In the genomic region with DNA sequence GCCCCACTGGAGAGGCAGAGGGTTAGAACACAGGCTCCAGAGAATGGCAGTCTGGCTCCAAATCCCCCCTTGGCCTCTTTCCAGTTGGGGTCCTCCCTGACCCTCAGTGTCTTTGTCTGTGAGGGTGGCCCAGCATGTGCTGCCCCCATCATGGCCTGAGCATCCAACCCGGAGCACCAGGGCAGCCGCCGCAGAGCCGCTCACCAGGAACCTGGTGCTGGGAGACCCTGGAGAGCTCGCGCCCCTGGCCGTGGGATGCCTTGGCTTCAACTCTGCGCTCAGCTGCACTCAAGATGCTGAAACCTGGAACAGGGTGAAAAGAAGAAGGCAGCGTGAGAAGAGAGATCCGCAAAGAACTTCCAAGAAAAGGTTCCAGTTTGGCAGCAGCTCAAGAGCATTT, we compare ENCODE assay signal across 1 cellular context.
TF ChIP-seq lines count a peak whose summit lies in the region.

No MANE protein-coding gene starts in this region.

TF ChIP-seq in H1, 55 proteins besides CTCF, POLR2A, EP300 and RAD21:
- no peak for TF ChIP-seq EGR1 (IDR thresholded peaks at IDR 0.05; ENCODE audit: borderline replicate concordance, low read depth, low read length)
- TF ChIP-seq BACH1 (IDR thresholded peaks at IDR 0.05; ENCODE audit: low read length): no peak
- no peak for TF ChIP-seq KDM5A (IDR thresholded peaks at IDR 0.05; ENCODE audit: low read length)
- TF ChIP-seq, protein P1, sequence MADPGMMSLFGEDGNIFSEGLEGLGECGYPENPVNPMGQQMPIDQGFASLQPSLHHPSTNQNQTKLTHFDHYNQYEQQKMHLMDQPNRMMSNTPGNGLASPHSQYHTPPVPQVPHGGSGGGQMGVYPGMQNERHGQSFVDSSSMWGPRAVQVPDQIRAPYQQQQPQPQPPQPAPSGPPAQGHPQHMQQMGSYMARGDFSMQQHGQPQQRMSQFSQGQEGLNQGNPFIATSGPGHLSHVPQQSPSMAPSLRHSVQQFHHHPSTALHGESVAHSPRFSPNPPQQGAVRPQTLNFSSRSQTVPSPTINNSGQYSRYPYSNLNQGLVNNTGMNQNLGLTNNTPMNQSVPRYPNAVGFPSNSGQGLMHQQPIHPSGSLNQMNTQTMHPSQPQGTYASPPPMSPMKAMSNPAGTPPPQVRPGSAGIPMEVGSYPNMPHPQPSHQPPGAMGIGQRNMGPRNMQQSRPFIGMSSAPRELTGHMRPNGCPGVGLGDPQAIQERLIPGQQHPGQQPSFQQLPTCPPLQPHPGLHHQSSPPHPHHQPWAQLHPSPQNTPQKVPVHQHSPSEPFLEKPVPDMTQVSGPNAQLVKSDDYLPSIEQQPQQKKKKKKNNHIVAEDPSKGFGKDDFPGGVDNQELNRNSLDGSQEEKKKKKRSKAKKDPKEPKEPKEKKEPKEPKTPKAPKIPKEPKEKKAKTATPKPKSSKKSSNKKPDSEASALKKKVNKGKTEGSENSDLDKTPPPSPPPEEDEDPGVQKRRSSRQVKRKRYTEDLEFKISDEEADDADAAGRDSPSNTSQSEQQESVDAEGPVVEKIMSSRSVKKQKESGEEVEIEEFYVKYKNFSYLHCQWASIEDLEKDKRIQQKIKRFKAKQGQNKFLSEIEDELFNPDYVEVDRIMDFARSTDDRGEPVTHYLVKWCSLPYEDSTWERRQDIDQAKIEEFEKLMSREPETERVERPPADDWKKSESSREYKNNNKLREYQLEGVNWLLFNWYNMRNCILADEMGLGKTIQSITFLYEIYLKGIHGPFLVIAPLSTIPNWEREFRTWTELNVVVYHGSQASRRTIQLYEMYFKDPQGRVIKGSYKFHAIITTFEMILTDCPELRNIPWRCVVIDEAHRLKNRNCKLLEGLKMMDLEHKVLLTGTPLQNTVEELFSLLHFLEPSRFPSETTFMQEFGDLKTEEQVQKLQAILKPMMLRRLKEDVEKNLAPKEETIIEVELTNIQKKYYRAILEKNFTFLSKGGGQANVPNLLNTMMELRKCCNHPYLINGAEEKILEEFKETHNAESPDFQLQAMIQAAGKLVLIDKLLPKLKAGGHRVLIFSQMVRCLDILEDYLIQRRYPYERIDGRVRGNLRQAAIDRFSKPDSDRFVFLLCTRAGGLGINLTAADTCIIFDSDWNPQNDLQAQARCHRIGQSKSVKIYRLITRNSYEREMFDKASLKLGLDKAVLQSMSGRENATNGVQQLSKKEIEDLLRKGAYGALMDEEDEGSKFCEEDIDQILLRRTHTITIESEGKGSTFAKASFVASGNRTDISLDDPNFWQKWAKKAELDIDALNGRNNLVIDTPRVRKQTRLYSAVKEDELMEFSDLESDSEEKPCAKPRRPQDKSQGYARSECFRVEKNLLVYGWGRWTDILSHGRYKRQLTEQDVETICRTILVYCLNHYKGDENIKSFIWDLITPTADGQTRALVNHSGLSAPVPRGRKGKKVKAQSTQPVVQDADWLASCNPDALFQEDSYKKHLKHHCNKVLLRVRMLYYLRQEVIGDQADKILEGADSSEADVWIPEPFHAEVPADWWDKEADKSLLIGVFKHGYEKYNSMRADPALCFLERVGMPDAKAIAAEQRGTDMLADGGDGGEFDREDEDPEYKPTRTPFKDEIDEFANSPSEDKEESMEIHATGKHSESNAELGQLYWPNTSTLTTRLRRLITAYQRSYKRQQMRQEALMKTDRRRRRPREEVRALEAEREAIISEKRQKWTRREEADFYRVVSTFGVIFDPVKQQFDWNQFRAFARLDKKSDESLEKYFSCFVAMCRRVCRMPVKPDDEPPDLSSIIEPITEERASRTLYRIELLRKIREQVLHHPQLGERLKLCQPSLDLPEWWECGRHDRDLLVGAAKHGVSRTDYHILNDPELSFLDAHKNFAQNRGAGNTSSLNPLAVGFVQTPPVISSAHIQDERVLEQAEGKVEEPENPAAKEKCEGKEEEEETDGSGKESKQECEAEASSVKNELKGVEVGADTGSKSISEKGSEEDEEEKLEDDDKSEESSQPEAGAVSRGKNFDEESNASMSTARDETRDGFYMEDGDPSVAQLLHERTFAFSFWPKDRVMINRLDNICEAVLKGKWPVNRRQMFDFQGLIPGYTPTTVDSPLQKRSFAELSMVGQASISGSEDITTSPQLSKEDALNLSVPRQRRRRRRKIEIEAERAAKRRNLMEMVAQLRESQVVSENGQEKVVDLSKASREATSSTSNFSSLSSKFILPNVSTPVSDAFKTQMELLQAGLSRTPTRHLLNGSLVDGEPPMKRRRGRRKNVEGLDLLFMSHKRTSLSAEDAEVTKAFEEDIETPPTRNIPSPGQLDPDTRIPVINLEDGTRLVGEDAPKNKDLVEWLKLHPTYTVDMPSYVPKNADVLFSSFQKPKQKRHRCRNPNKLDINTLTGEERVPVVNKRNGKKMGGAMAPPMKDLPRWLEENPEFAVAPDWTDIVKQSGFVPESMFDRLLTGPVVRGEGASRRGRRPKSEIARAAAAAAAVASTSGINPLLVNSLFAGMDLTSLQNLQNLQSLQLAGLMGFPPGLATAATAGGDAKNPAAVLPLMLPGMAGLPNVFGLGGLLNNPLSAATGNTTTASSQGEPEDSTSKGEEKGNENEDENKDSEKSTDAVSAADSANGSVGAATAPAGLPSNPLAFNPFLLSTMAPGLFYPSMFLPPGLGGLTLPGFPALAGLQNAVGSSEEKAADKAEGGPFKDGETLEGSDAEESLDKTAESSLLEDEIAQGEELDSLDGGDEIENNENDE (IDR thresholded peaks at IDR 0.05; ENCODE audit: insufficient replicate concordance, low read length): no peak
- no peak for TF ChIP-seq HDAC2 (IDR thresholded peaks at IDR 0.05; ENCODE audit: borderline replicate concordance in 1 of 2, low read depth in 2 of 2, low read length in 2 of 2)
- TF ChIP-seq, protein P2, sequence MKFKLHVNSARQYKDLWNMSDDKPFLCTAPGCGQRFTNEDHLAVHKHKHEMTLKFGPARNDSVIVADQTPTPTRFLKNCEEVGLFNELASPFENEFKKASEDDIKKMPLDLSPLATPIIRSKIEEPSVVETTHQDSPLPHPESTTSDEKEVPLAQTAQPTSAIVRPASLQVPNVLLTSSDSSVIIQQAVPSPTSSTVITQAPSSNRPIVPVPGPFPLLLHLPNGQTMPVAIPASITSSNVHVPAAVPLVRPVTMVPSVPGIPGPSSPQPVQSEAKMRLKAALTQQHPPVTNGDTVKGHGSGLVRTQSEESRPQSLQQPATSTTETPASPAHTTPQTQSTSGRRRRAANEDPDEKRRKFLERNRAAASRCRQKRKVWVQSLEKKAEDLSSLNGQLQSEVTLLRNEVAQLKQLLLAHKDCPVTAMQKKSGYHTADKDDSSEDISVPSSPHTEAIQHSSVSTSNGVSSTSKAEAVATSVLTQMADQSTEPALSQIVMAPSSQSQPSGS (IDR thresholded peaks at IDR 0.05; ENCODE audit: low read length): no peak
- TF ChIP-seq, protein P3, sequence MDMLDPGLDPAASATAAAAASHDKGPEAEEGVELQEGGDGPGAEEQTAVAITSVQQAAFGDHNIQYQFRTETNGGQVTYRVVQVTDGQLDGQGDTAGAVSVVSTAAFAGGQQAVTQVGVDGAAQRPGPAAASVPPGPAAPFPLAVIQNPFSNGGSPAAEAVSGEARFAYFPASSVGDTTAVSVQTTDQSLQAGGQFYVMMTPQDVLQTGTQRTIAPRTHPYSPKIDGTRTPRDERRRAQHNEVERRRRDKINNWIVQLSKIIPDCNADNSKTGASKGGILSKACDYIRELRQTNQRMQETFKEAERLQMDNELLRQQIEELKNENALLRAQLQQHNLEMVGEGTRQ (IDR thresholded peaks at IDR 0.05; ENCODE audit: low read length): no peak
- TF ChIP-seq TEAD4 (IDR thresholded peaks at IDR 0.05; ENCODE audit: low read depth, low read length): no peak
- no peak for TF ChIP-seq BRCA1 (IDR thresholded peaks at IDR 0.05; ENCODE audit: low read depth, low read length)
- no peak for TF ChIP-seq CHD2 (IDR thresholded peaks at IDR 0.05; ENCODE audit: low read length)
- no peak for TF ChIP-seq CTBP2 (IDR thresholded peaks at IDR 0.05; ENCODE audit: borderline replicate concordance, insufficient read depth, insufficient read length, low read length)
- TF ChIP-seq SAP30 (IDR thresholded peaks at IDR 0.05; ENCODE audit: insufficient read depth, insufficient replicate concordance, low read length): no peak
- TF ChIP-seq CBX8 (IDR thresholded peaks at IDR 0.05; ENCODE audit: borderline replicate concordance, low read depth, low read length): no peak
- TF ChIP-seq JUND (IDR thresholded peaks at IDR 0.05; ENCODE audit: low read length): no peak
